12 cellular contexts compared by ENCODE assay signal in the genomic region with DNA sequence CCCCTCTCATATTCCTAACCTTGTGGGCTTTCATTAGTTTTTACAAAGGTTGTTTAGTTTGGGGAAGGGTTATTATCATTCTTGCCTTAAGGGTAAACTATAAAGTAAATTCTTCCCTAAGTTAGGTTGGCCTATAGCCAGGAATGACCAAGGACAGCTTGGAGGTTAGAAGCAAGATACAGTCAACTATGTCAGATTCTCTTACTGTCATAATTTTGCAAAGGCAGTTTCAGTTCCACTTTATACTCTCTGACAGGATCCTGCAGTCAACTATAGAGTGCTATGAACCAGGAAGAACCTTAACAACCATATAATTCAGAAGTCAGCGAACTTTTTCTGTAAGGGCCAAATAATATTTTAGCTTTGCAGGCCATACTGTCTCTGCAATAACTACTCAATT.
DNase-seq lines count a peak whose midpoint lies in the region; ATAC-seq, FAIRE-seq and TF ChIP-seq lines count a peak whose summit lies in the region.
"Had no signal": no experiment of that assay in that cellular context is flagged by ENCODE, and none has a peak within 500 bp of the region (broad histone marks: within the 10 kb centered on the region; RNA-seq: fewer than 3 reads in every experiment).

No MANE protein-coding gene starts in this region.

- POLR2A ChIA-PET in GM12878 (lab: Charles Lee), result no interaction called here

- no peak overlapping the region for H3K9ac ChIP-seq in GM12878 (ENCODE audit: control insufficient read depth, insufficient read depth, low read length)

- ATAC-seq in GM18517 (IDR thresholded peaks at IDR 0.05; ENCODE audit: unreplicated experiment) (peak; percentile 99), GM21526 (IDR thresholded peaks at IDR 0.05; ENCODE audit: low FRiP score, unreplicated experiment) (peak; percentile 100), HG03159 (IDR thresholded peaks at IDR 0.05; ENCODE audit: unreplicated experiment) (peak; percentile 99), GM12878 (peak; percentile 99), gastroesophageal sphincter (no peak)

- in situ Hi-C loops in GM12878 (cut with MboI), result no loop called here

- H2AFZ ChIP-seq in GM12878 (ENCODE audit: control insufficient read depth, low read depth, low read length), result peak overlapping the region; percentile 33; the same call in 1 of the 2 replicates

- peak; percentile 40 for DNase-seq in GM12878 (ENCODE audit: low read depth, low spot score)
- no peak for DNase-seq in H54 (ENCODE audit: insufficient read length, low spot score)
- no peak for DNase-seq in effector CD4-positive, alpha-beta T cell
- DNase-seq in uterus, result no peak
- DNase-seq: activated effector memory CD4-positive, alpha-beta T cell treated with Interleukin-2 at 50 U/mL for 16 hours; Calu3; effector CD8-positive, alpha-beta T cell had no signal

- TF ChIP-seq POLR2A in GM12878 (IDR thresholded peaks at IDR 0.05; ENCODE audit: low read depth, low read length) (no peak), gastroesophageal sphincter (IDR thresholded peaks at IDR 0.05) (no peak), H54 (IDR thresholded peaks at IDR 0.05; ENCODE audit: low read depth, low read length) (no peak), uterus (IDR thresholded peaks at IDR 0.05) (no peak)

- H3K36me3 ChIP-seq in GM12878 (ENCODE audit: control insufficient read depth in 2 of 2, insufficient read depth in 2 of 2, low read length in 1 of 2), result no peaks in the 10 kb centered on the region
- no peaks in the 10 kb centered on the region for H3K36me3 ChIP-seq in gastroesophageal sphincter
- no peaks in the 10 kb centered on the region for H3K36me3 ChIP-seq in uterus
- H3K36me3 ChIP-seq: HAP-1 had no signal

- H3K4me2 ChIP-seq in GM12878 (ENCODE audit: control insufficient read depth, insufficient read depth), result peak overlapping the region; percentile 44; the same call in 1 of the 2 replicates

- no peaks in the 10 kb centered on the region for H4K20me1 ChIP-seq in GM12878 (ENCODE audit: control insufficient read depth, insufficient read depth)

- TF ChIP-seq CTCF in GM12878 (IDR thresholded peaks at IDR 0.05 in 2 of 3, conservative IDR thresholded peaks at IDR 0.05 in 1 of 3; ENCODE audit: control insufficient read depth in 2 of 3, extremely low read depth in 1 of 3, insufficient read depth in 1 of 3, low read depth in 3 of 3, low read length in 3 of 3) (no peak), gastroesophageal sphincter (IDR thresholded peaks at IDR 0.05) (no peak), uterus (IDR thresholded peaks at IDR 0.05) (no peak)

- TF ChIP-seq EP300 in GM12878 (IDR thresholded peaks at IDR 0.05; ENCODE audit: borderline replicate concordance in 1 of 2, control insufficient read depth in 1 of 2, low read depth in 2 of 2, low read length in 2 of 2) (peak in 1 of 2 experiments; percentile 74; a peak in 1 of 4 replicates), gastroesophageal sphincter (IDR thresholded peaks at IDR 0.05) (no peak)

- WGBS in GM12878 (ENCODE audit: insufficient coverage, insufficient replicate concordance, low lambda C conversion rate, missing lambda C conversion rate), result 5% methylated on average over 1 of the region's 1 CpG
- 100% methylated on average over 1 of the region's 1 CpG; no CpG with 5 or more reads in 1 of the 2 donors for WGBS in gastroesophageal sphincter (ENCODE audit: low coverage in 1 of 2), 2 donors

- SMC1A ChIA-PET in GM12878 (lab: Charles Lee; ENCODE audit: uncharacterized antibody, unreplicated experiment), result interaction anchor here (1.3 kb wide), 1 partner anchor 54 kb away, joined by 5 read pairs; no protein-coding TSS in a partner anchor

- BruUV-seq in GM12878 (replicated peaks; lab: Mats Ljungman, UMichigan), result no TSS peak

- H3K27me3 ChIP-seq in GM12878 (replicated peaks in 1 of 2; ENCODE audit: control insufficient read depth in 2 of 2, insufficient read depth in 2 of 2, low read length in 1 of 2) (no peaks in the 10 kb centered on the region), gastroesophageal sphincter (peaks cover 8% of the 10 kb centered on the region), uterus (no peaks in the 10 kb centered on the region)

- no peak for FAIRE-seq in GM12878 (lab: Jason Lieb, UNC)
- FAIRE-seq in H54 (lab: Jason Lieb, UNC), result no peak

- H3K79me2 ChIP-seq in GM12878 (ENCODE audit: control insufficient read depth, insufficient read depth, low read length), result no peaks in the 10 kb centered on the region

- H3K4me3 ChIP-seq in GM12878 (no peak overlapping the region), gastroesophageal sphincter (no peak overlapping the region), uterus (no peak overlapping the region)
- H3K4me3 ChIP-seq: HAP-1 had no signal

- H3K9me3 ChIP-seq in GM12878 (replicated peaks; ENCODE audit: control insufficient read depth, insufficient read depth, low read length), result no peaks in the 10 kb centered on the region; the same call in 2 of the 3 replicates
- no peaks in the 10 kb centered on the region for H3K9me3 ChIP-seq in gastroesophageal sphincter
- H3K9me3 ChIP-seq in uterus, result no peaks in the 10 kb centered on the region
- H3K9me3 ChIP-seq: HAP-1 had no signal

- TF ChIP-seq RAD21 in GM12878 (IDR thresholded peaks at IDR 0.05; ENCODE audit: insufficient read depth, low read depth, low read length), result no peak

- H3K27ac ChIP-seq in GM12878 (ENCODE audit: control insufficient read depth, insufficient read depth), result 0 out of 2 replicates have a peak overlapping the region, but pooled peaks have one; percentile 11
- no peak overlapping the region for H3K27ac ChIP-seq in gastroesophageal sphincter
- no peak overlapping the region for H3K27ac ChIP-seq in uterus

- H3K4me1 ChIP-seq in GM12878 (ENCODE audit: control insufficient read depth, insufficient read depth, low read length) (peaks cover 10% of the 10 kb centered on the region), gastroesophageal sphincter (no peaks in the 10 kb centered on the region), uterus (no peaks in the 10 kb centered on the region)

- RAD21 ChIA-PET in GM12878 (lab: Charles Lee; ENCODE audit: unreplicated experiment), result no interaction called here

- CTCF ChIA-PET in GM12878 (lab: Yijun Ruan, JAX), result no interaction called here

- intact Hi-C loops in GM12878 (cut with micrococcal nuclease; ENCODE audit: unreplicated experiment), result loop anchor here (2.0 kb wide), 1 partner anchor 54 kb away; no protein-coding TSS in a partner anchor
- intact Hi-C loops in uterus (cut with DNase I; ENCODE audit: low total_unique reads), result no loop called here

TF ChIP-seq in GM12878, 131 proteins besides CTCF, POLR2A, EP300 and RAD21 (continues in another document):
- TF ChIP-seq BCL11A (IDR thresholded peaks at IDR 0.05; ENCODE audit: low read depth, low read length), result peak; percentile 54; the same call in 1 of the 2 replicates
- no peak for TF ChIP-seq YY1 (IDR thresholded peaks at IDR 0.05; ENCODE audit: low read depth, low read length)
- TF ChIP-seq CEBPB (IDR thresholded peaks at IDR 0.05; ENCODE audit: borderline replicate concordance in 1 of 2, low read depth in 2 of 2, low read length in 2 of 2), result no peak
- TF ChIP-seq DPF2 (IDR thresholded peaks at IDR 0.05), result peak; percentile 76
- no peak for TF ChIP-seq EGR1 (IDR thresholded peaks at IDR 0.05; ENCODE audit: borderline replicate concordance in 1 of 2, low read depth in 2 of 2, low read length in 2 of 2)
- TF ChIP-seq POLR2AphosphoS5 (IDR thresholded peaks at IDR 0.05; ENCODE audit: low read length), result no peak
- no peak for TF ChIP-seq HDAC6 (IDR thresholded peaks at IDR 0.05; ENCODE audit: unreplicated experiment)
- no peak for TF ChIP-seq ZNF24 (IDR thresholded peaks at IDR 0.05)
- no peak for TF ChIP-seq TCF12 (IDR thresholded peaks at IDR 0.05; ENCODE audit: low read depth, low read length)
- TF ChIP-seq SPI1 (IDR thresholded peaks at IDR 0.05; ENCODE audit: borderline replicate concordance, insufficient read depth, low read depth, low read length), result peak; percentile 96
- TF ChIP-seq, protein P1, sequence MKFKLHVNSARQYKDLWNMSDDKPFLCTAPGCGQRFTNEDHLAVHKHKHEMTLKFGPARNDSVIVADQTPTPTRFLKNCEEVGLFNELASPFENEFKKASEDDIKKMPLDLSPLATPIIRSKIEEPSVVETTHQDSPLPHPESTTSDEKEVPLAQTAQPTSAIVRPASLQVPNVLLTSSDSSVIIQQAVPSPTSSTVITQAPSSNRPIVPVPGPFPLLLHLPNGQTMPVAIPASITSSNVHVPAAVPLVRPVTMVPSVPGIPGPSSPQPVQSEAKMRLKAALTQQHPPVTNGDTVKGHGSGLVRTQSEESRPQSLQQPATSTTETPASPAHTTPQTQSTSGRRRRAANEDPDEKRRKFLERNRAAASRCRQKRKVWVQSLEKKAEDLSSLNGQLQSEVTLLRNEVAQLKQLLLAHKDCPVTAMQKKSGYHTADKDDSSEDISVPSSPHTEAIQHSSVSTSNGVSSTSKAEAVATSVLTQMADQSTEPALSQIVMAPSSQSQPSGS (IDR thresholded peaks at IDR 0.05; ENCODE audit: low read length), result peak; percentile 52; the same call in 1 of the 2 replicates
- peak; percentile 54; the same call in 1 of the 2 replicates for TF ChIP-seq ZNF217 (IDR thresholded peaks at IDR 0.05)
- peak; percentile 39; the same call in 1 of the 2 replicates for TF ChIP-seq CREM (IDR thresholded peaks at IDR 0.05; ENCODE audit: low read depth)
- no peak for TF ChIP-seq RBBP5 (conservative IDR thresholded peaks at IDR 0.05)
- no peak for TF ChIP-seq ASH2L (IDR thresholded peaks at IDR 0.05; ENCODE audit: borderline replicate concordance, low read depth)
- no peak for TF ChIP-seq GATAD2B (conservative IDR thresholded peaks at IDR 0.05; ENCODE audit: low read depth)
- no peak for TF ChIP-seq CHD2 (IDR thresholded peaks at IDR 0.05; ENCODE audit: borderline replicate concordance, low read depth, low read length)
- peak; percentile 43 to 46; a peak in 2 of 4 replicates for TF ChIP-seq IKZF2 (IDR thresholded peaks at IDR 0.05)
